Comparison of ENCODE assay signal across 29 cellular contexts in the genomic region with DNA sequence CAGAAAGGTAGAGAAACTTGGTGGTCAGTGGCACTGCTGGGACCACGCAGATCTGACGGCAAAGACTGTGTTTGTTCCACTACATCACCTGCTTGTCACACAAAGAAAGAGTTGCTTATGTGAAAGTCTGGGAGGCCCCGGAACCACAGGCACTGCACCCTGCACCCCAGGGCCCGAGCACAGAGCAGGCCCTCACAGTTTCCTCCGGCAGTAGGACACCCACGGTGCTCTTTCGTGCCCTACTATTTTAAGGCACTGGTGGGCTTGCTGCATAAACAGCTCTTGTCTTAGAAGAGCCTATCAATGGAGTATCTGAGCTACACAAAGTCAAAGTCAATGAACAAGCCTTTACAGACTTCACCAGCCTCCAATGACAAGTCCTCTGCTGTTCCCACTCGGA.
"Had no signal": no experiment of that assay in that cellular context is flagged by ENCODE, and none has a peak within 500 bp of the region (broad histone marks: within the 10 kb centered on the region; RNA-seq: fewer than 3 reads in every experiment).

No MANE protein-coding gene starts in this region.

- FAIRE-seq: islet of Langerhans, kidney, urothelium cell line had no signal

- H3K27ac ChIP-seq: left lung, neural progenitor cell, neutrophil, parathyroid adenoma, psoas muscle, right atrium auricular region, right lobe of liver, suprapubic skin, thoracic aorta, tibial artery, upper lobe of right lung had no signal

- H3K27me3 ChIP-seq: left lung, neural progenitor cell, right atrium auricular region, right lobe of liver, suprapubic skin, tibial artery, upper lobe of right lung had no signal

- ATAC-seq: left colon; left lung; natural killer cell; psoas muscle; right lobe of liver; stimulated activated effector memory CD8-positive, alpha-beta T cell treated with anti-CD3 and anti-CD28 coated beads, Interleukin-12 subunit alpha, Interleukin-12 subunit beta, amount 100 ng/mL, for 72 hours; upper lobe of right lung had no signal

- H2AFZ ChIP-seq: neural progenitor cell, parathyroid adenoma had no signal

- H3K9ac ChIP-seq: neural progenitor cell, parathyroid adenoma had no signal

- H3K4me2 ChIP-seq: neural progenitor cell had no signal

- H3K4me1 ChIP-seq: neural progenitor cell, psoas muscle, suprapubic skin had no signal

- DNase-seq: hypothalamus; immature natural killer cell; kidney; left colon; left lung; naive B cell; natural killer cell; nephron progenitor cell; occipital lobe; psoas muscle; right lobe of liver; stimulated activated CD4-positive, alpha-beta T cell treated with anti-CD3 and anti-CD28 coated beads, Interleukin-12 subunit alpha, Interleukin-12 subunit beta, amount 100 ng/mL, for 4 hours; stimulated activated CD4-positive, alpha-beta T cell treated with anti-CD3 and anti-CD28 coated beads, Interleukin-15, amount 100 ng/mL, for 24 hours; stimulated activated CD4-positive, alpha-beta T cell treated with anti-CD3 and anti-CD28 coated beads, Interleukin-2, amount 100 ng/mL, for 24 hours; stimulated activated CD4-positive, alpha-beta T cell treated with anti-CD3 and anti-CD28 coated beads, Interleukin-4, amount 100 ng/mL, for 1 hour; stimulated activated naive CD4-positive, alpha-beta T cell; tibial artery; trophoblast cell; upper lobe of right lung had no signal

- H3K36me3 ChIP-seq: neural progenitor cell, neutrophil had no signal

- H3K4me3 ChIP-seq: left lung, lung, neural progenitor cell, psoas muscle, right atrium auricular region, right lobe of liver, suprapubic skin, thoracic aorta, tibial artery, upper lobe of right lung had no signal

- H3K9me3 ChIP-seq: left lung, neutrophil, psoas muscle, right atrium auricular region, right lobe of liver, suprapubic skin, thoracic aorta, tibial artery, upper lobe of right lung had no signal
